Comparison of ENCODE assay signal across 10 cellular contexts in the genomic region with DNA sequence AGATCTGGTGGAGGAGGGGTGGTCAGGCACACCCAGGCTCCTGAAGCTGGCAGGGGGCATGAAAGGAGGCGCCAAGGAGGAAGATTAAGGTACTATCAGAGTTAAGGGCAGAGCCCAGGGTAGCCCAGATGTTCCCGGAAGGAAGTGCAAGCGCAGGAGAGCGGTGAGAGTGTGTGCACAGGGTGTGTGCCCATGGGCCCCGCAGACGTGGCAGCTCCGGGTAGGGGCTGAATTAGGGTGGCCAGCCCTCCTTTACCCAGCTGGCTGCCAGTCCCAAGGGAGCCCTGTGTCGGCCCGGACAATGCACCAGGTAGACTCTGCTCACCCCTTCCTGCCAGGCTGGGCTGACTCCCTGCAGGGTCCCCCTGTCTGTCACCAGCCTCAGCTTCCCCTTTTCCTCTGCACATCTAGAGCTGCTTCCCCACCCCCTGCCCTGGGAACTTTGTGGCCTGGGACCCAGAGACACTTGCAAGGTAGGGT. TPM values are rescaled to one million over a fixed set of nuclear protein-coding genes. Genes with fewer than 3 reads are reported as not detected.
DNase-seq lines count a peak whose midpoint lies in the region; ATAC-seq, FAIRE-seq and TF ChIP-seq lines count a peak whose summit lies in the region.
"Had no signal": no experiment of that assay in that cellular context is flagged by ENCODE, and none has a peak within 500 bp of the region (broad histone marks: within the 10 kb centered on the region; RNA-seq: fewer than 3 reads in every experiment).

Gene SMIM33, plus strand, starts transcription at position 184 of the 480 bp plus-strand sequence. Its CDS starts 118 bp downstream, at position 302.

- peak; percentile 47 for ATAC-seq in GM12878
- ATAC-seq in GM18502 (IDR thresholded peaks at IDR 0.05; ENCODE audit: poor library complexity, unreplicated experiment) = no peak
- ATAC-seq in HG03095 (IDR thresholded peaks at IDR 0.05; ENCODE audit: unreplicated experiment) = no peak

- DNase-seq in T-helper 2 cell treated with Interferon-gamma antibody and Interleukin-4, amounts not matched to agents 5 μg/mL and 100 μg/mL, for 36 hours (ENCODE audit: low spot score) = no peak
- DNase-seq in GM12878 (ENCODE audit: low read depth, low spot score) = no peak
- peak; percentile 85 for DNase-seq in spleen
- no peak for DNase-seq in ovary
- no peak for DNase-seq in NCI-H2081 treated with DMSO at 0.1 percent for 48 hours (lab: John Stamatoyannopoulos, UW)
- DNase-seq: NCI-H2171 treated with DMSO at 0.1 percent for 48 hours, WERI-Rb-1 had no signal

- H4K20me1 ChIP-seq in GM12878 (ENCODE audit: control insufficient read depth, insufficient read depth) = no peaks in the 10 kb centered on the region

- no peak for FAIRE-seq in GM12878 (lab: Jason Lieb, UNC)

- no TSS peak for BruUV-seq in GM12878 (replicated peaks; lab: Mats Ljungman, UMichigan)

- H3K36me3 Mint-ChIP-seq in IgD-negative memory B cell = peaks cover 6% of the 10 kb centered on the region
- H3K36me3 Mint-ChIP-seq in T-helper 2 cell treated with Interferon-gamma antibody and Interleukin-4, amounts not matched to agents 5 μg/mL and 100 μg/mL, for 36 hours (ENCODE audit: low read depth) = peaks cover 19% of the 10 kb centered on the region

- no peak for TF ChIP-seq RAD21 in GM12878 (IDR thresholded peaks at IDR 0.05; ENCODE audit: insufficient read depth, low read depth, low read length)

- H3K36me3 ChIP-seq in GM12878 (ENCODE audit: control insufficient read depth in 2 of 2, insufficient read depth in 2 of 2, low read length in 1 of 2) (no peaks in the 10 kb centered on the region), spleen (peaks cover 0 to 14% (median 4%) of the 10 kb centered on the region in 6 donors), ovary (no peaks in the 10 kb centered on the region)
- H3K36me3 ChIP-seq: WERI-Rb-1 had no signal

- no peak within 1 kb of the TSS for H3K9ac ChIP-seq in GM12878 (ENCODE audit: control insufficient read depth, insufficient read depth, low read length)

- no peaks in the 10 kb centered on the region for H3K79me2 ChIP-seq in GM12878 (ENCODE audit: control insufficient read depth, insufficient read depth, low read length)

- H3K9me3 Mint-ChIP-seq in IgD-negative memory B cell = peaks cover 0 to 2% (median 0%) of the 10 kb centered on the region in 3 donors
- H3K9me3 Mint-ChIP-seq in T-helper 2 cell treated with Interferon-gamma antibody and Interleukin-4, amounts not matched to agents 5 μg/mL and 100 μg/mL, for 36 hours = no peaks in the 10 kb centered on the region

- POLR2A ChIA-PET in GM12878 (lab: Charles Lee) = interaction anchor here (0.9 kb wide), 1 partner anchor 25 kb away, joined by 4 read pairs; no protein-coding TSS in a partner anchor

- 21% methylated on average over 8 of the region's 9 CpGs for WGBS in GM12878 (ENCODE audit: insufficient coverage, insufficient replicate concordance, low lambda C conversion rate, missing lambda C conversion rate)
- 22 to 36% (median 26%) methylated on average over 4 to 9 of the region's 9 CpGs for WGBS in spleen, 5 donors
- 76 to 88% (median 82%) methylated on average over 9 of the region's 9 CpGs for WGBS in ovary, 3 donors

- intact Hi-C loops in GM12878 (cut with micrococcal nuclease; ENCODE audit: unreplicated experiment) = no loop called here
- intact Hi-C loops in spleen (cut with DNase I; ENCODE audit: low total_unique reads) = no loop called here
- intact Hi-C loops in ovary (cut with DNase I) = no loop called here

- peak within 1 kb of the TSS; percentile 78 for H2AFZ ChIP-seq in GM12878 (ENCODE audit: control insufficient read depth, low read depth, low read length)

- TF ChIP-seq CTCF in GM12878 (IDR thresholded peaks at IDR 0.05 in 2 of 3, conservative IDR thresholded peaks at IDR 0.05 in 1 of 3; ENCODE audit: control insufficient read depth in 2 of 3, extremely low read depth in 1 of 3, insufficient read depth in 1 of 3, low read depth in 3 of 3, low read length in 3 of 3) (no peak), spleen (IDR thresholded peaks at IDR 0.05 in 8 of 11, conservative IDR thresholded peaks at IDR 0.05 in 3 of 11) (no peak), ovary (IDR thresholded peaks at IDR 0.05) (no peak)

- no peak within 1 kb of the TSS for H3K4me3 ChIP-seq in GM12878
- H3K4me3 ChIP-seq in spleen = peak within 1 kb of the TSS in 5 of 8 donors; percentile 4 to 56 (median 15)
- no peak within 1 kb of the TSS for H3K4me3 ChIP-seq in ovary

- no peak for TF ChIP-seq EP300 in GM12878 (IDR thresholded peaks at IDR 0.05; ENCODE audit: borderline replicate concordance in 1 of 2, control insufficient read depth in 1 of 2, low read depth in 2 of 2, low read length in 2 of 2)
- TF ChIP-seq EP300 in ovary (IDR thresholded peaks at IDR 0.05) = no peak

- in situ Hi-C loops in GM12878 (cut with MboI) = no loop called here

- H3K27ac Mint-ChIP-seq in IgD-negative memory B cell = peak within 1 kb of the TSS in 1 of 3 donors; percentile 71
- peak within 1 kb of the TSS; percentile 90 for H3K27ac Mint-ChIP-seq in T-helper 2 cell treated with Interferon-gamma antibody and Interleukin-4, amounts not matched to agents 5 μg/mL and 100 μg/mL, for 36 hours

- H3K27me3 Mint-ChIP-seq in IgD-negative memory B cell = peaks cover 8% of the 10 kb centered on the region
- H3K27me3 Mint-ChIP-seq in T-helper 2 cell treated with Interferon-gamma antibody and Interleukin-4, amounts not matched to agents 5 μg/mL and 100 μg/mL, for 36 hours (ENCODE audit: low read depth) = no peaks in the 10 kb centered on the region

- H3K4me2 ChIP-seq in GM12878 (ENCODE audit: control insufficient read depth, insufficient read depth) = no peak within 1 kb of the TSS

- H3K9me3 ChIP-seq in GM12878 (replicated peaks; ENCODE audit: control insufficient read depth, insufficient read depth, low read length) (no peaks in the 10 kb centered on the region), spleen (no peaks in the 10 kb centered on the region), ovary (no peaks in the 10 kb centered on the region)

- no peak within 1 kb of the TSS for H3K27ac ChIP-seq in GM12878 (ENCODE audit: control insufficient read depth, insufficient read depth)
- peak within 1 kb of the TSS in 5 of 8 donors; percentile 38 to 76 (median 49) for H3K27ac ChIP-seq in spleen
- no peak within 1 kb of the TSS for H3K27ac ChIP-seq in ovary
- H3K27ac ChIP-seq: WERI-Rb-1 had no signal

- TF ChIP-seq POLR2A in GM12878 (IDR thresholded peaks at IDR 0.05; ENCODE audit: low read depth, low read length) (no peak), spleen (IDR thresholded peaks at IDR 0.05) (no peak), ovary (IDR thresholded peaks at IDR 0.05) (no peak)

- H3K4me1 ChIP-seq in GM12878 (ENCODE audit: control insufficient read depth, insufficient read depth, low read length) = peaks cover 12% of the 10 kb centered on the region
- H3K4me1 ChIP-seq in spleen = peaks cover 18 to 80% (median 53%) of the 10 kb centered on the region in 6 donors
- peaks cover 3% of the 10 kb centered on the region for H3K4me1 ChIP-seq in ovary (ENCODE audit: insufficient read depth)

- peaks cover 0 to 11% (median 9%) of the 10 kb centered on the region in 3 donors for H3K4me1 Mint-ChIP-seq in IgD-negative memory B cell
- peaks cover 65% of the 10 kb centered on the region for H3K4me1 Mint-ChIP-seq in T-helper 2 cell treated with Interferon-gamma antibody and Interleukin-4, amounts not matched to agents 5 μg/mL and 100 μg/mL, for 36 hours (ENCODE audit: low read depth)

- CTCF ChIA-PET in GM12878 (lab: Yijun Ruan, JAX) = interaction anchor here (0.6 to 1.8 kb wide), 2 partner anchors 42 to 469 kb away, joined by 3 to 4 read pairs; no protein-coding TSS in a partner anchor

- H3K4me3 Mint-ChIP-seq in IgD-negative memory B cell = peak within 1 kb of the TSS in 3 of 4 donors; percentile 25 to 90 (median 88)
- H3K4me3 Mint-ChIP-seq in T-helper 2 cell treated with Interferon-gamma antibody and Interleukin-4, amounts not matched to agents 5 μg/mL and 100 μg/mL, for 36 hours = peak within 1 kb of the TSS; percentile 82

- H3K27me3 ChIP-seq in GM12878 (replicated peaks in 1 of 2; ENCODE audit: control insufficient read depth in 2 of 2, insufficient read depth in 2 of 2, low read length in 1 of 2) (no peaks in the 10 kb centered on the region), spleen (replicated peaks in 1 of 7) (no peaks in the 10 kb centered on the region), ovary (no peaks in the 10 kb centered on the region)

- SMC1A ChIA-PET in GM12878 (lab: Charles Lee; ENCODE audit: uncharacterized antibody, unreplicated experiment) = interaction anchor here (0.8 to 1.5 kb wide), 2 partner anchors 11 kb away, joined by 3 to 6 read pairs; partner anchors contain the start of gene STING1

- RAD21 ChIA-PET in GM12878 (lab: Charles Lee; ENCODE audit: unreplicated experiment) = interaction anchor here (1.1 kb wide), 1 partner anchor 13 kb away, joined by 5 read pairs; no protein-coding TSS in a partner anchor

TF ChIP-seq in GM12878, 131 proteins besides CTCF, POLR2A, EP300 and RAD21 (continues in another document):
- no peak for TF ChIP-seq ZZZ3 (IDR thresholded peaks at IDR 0.05; ENCODE audit: control insufficient read depth, insufficient read length, low read depth)

RNA-seq across cellular contexts. Expression of gene SMIM33, which starts in this region (rescaled TPM):
- polyA plus RNA-seq in IgD-negative memory B cell = not detected
- total RNA-seq in GM12878 (2013; cell fraction: nucleolus; rRNA removed) = 0.19 TPM in 1 of 2 replicates, not detected in the other
- total RNA-seq in GM12878 (2014; rRNA removed) = 0.05 TPM in 1 of 2 replicates, not detected in the other
- 0.04 TPM in 1 of 2 replicates, not detected in the other for total RNA-seq in GM12878 (2014; rRNA removed; fragmentation: Illumina TruSeq; extraction: Trizol)
- total RNA-seq in GM12878 (2021) = not detected in 2 replicates
- not detected for polyA plus RNA-seq in GM12878 (2011; ENCODE audit: low read depth)
- not detected in 2 replicates for polyA plus RNA-seq in GM12878 (2011; rRNA removed)
- polyA plus RNA-seq in GM12878 (2011; cell fraction: cytosol; rRNA removed) = not detected in 2 replicates
- polyA plus RNA-seq in GM12878 (2011; cell fraction: nucleus; rRNA removed) = not detected in 2 replicates
- polyA plus RNA-seq in GM12878 (2012) = not detected in 2 replicates
- polyA plus RNA-seq in GM12878 (2014; fragmentation: Illumina TruSeq; extraction: Trizol) = 0.03 TPM in 1 of 2 replicates, not detected in the other
- under 1 TPM in 1 of 2 experiments, not detected in 1; 0.09 TPM for polyA plus RNA-seq in GM12878 (2014; fragmentation: Nextera tagmentation; extraction: Ambion mirVana)
- 0.04 TPM in 1 of 2 replicates, not detected in the other for polyA plus RNA-seq in GM12878 (2014; rRNA removed)
- under 1 TPM; 0.12 to 0.25 TPM for polyA plus RNA-seq in GM12878 (2016; fragmentation: Nextera tagmentation; extraction: Ambion mirVana)
- not detected in 2 replicates for polyA minus RNA-seq in GM12878 (2011; rRNA and poly(A)+ RNA removed)
- not detected in 2 replicates for polyA minus RNA-seq in GM12878 (2011; cell fraction: cytosol; rRNA and poly(A)+ RNA removed)
- not detected in 2 replicates for polyA minus RNA-seq in GM12878 (2011; cell fraction: nucleus; rRNA and poly(A)+ RNA removed)
- total RNA-seq in spleen = under 1 TPM in 1 of 7 donors, not detected in 6; 0.24 TPM
- polyA plus RNA-seq in spleen = under 1 TPM in 1 of 3 donors, not detected in 2; 0.03 TPM
- not detected for total RNA-seq in ovary
- polyA plus RNA-seq in ovary = not detected

Comparison
In these comparisons a context has a peak if more than half of its experiments do, and no peak if none do; other contexts are left out.
1. Peak in ATAC-seq in GM12878; RNA of the gene not detected or under 1 TPM.
2. Peak in DNase-seq, H3K4me3 ChIP-seq and H3K27ac ChIP-seq in spleen; RNA of the gene not detected or under 1 TPM.